ENCODE assay signal across 16 cellular contexts in genomic region chr12:24584032-24584675, GRCh38.
"Had no signal": no experiment of that assay in that cellular context is flagged by ENCODE, and none has a peak within 500 bp of the region (broad histone marks: within the 10 kb centered on the region; RNA-seq: fewer than 3 reads in every experiment).

No MANE protein-coding gene starts in this region.

- H3K36me3 ChIP-seq: heart left ventricle, suprapubic skin, uterus had no signal

- H3K9me3 Mint-ChIP-seq: activated naive CD4-positive, alpha-beta T cell treated with anti-CD3 and anti-CD28 coated beads, Interleukin-2, amount 50 U/mL, for 24 hours had no signal

- H3K36me3 Mint-ChIP-seq: activated naive CD4-positive, alpha-beta T cell treated with anti-CD3 and anti-CD28 coated beads, Interleukin-2, amount 50 U/mL, for 24 hours had no signal

- H3K4me3 ChIP-seq: body of pancreas, heart left ventricle, suprapubic skin, uterus had no signal

- DNase-seq: activated CD4-positive, alpha-beta T cell treated with anti-CD3 and anti-CD28 coated beads, Interleukin-2, amount 50 U/mL, for 4 hours; activated effector memory CD4-positive, alpha-beta T cell treated with Interleukin-2 at 50 U/mL for 16 hours; activated T-cell treated with anti-CD3 and anti-CD28 coated beads, Interleukin-2, amount 50 U/mL, for 24 hours; body of pancreas; cortex of kidney; effector memory CD4-positive, alpha-beta T cell; islet precursor cell; stimulated activated CD4-positive, alpha-beta T cell treated with anti-CD3 and anti-CD28 coated beads, Interleukin-2, amount 100 ng/mL, for 48 hours; stimulated activated naive CD8-positive, alpha-beta T cell treated with anti-CD3 and anti-CD28 coated beads, Interleukin-15, Interleukin-2, amounts not matched to agents 100 U/mL and 50 U/mL, for 24 hours; uterus had no signal

- ATAC-seq: activated CD4-positive, CD25-positive, alpha-beta regulatory T cell treated with anti-CD3 and anti-CD28 coated beads, Interleukin-2, amount 50 U/mL, for 24 hours; body of pancreas; heart left ventricle; left lobe of liver; stimulated activated naive CD8-positive, alpha-beta T cell treated with anti-CD3 and anti-CD28 coated beads, Interleukin-15, Interleukin-2, amounts not matched to agents 100 U/mL and 50 U/mL, for 24 hours had no signal

- H3K9me3 ChIP-seq: body of pancreas, uterus had no signal

- H3K4me1 ChIP-seq: body of pancreas, heart left ventricle, suprapubic skin, uterus had no signal

- H3K27ac ChIP-seq: body of pancreas, heart left ventricle, suprapubic skin, uterus had no signal

- H3K4me3 Mint-ChIP-seq: activated naive CD4-positive, alpha-beta T cell treated with anti-CD3 and anti-CD28 coated beads, Interleukin-2, amount 50 U/mL, for 24 hours; activated T-cell treated with anti-CD3 and anti-CD28 coated beads, Interleukin-2, amount 50 U/mL, for 24 hours; central memory CD8-positive, alpha-beta T cell had no signal

- H3K27me3 ChIP-seq: body of pancreas, heart left ventricle, suprapubic skin, uterus had no signal

- H3K4me1 Mint-ChIP-seq: activated naive CD4-positive, alpha-beta T cell treated with anti-CD3 and anti-CD28 coated beads, Interleukin-2, amount 50 U/mL, for 24 hours; central memory CD8-positive, alpha-beta T cell had no signal

- H3K27me3 Mint-ChIP-seq: activated naive CD4-positive, alpha-beta T cell treated with anti-CD3 and anti-CD28 coated beads, Interleukin-2, amount 50 U/mL, for 24 hours; activated T-cell treated with anti-CD3 and anti-CD28 coated beads, Interleukin-2, amount 50 U/mL, for 24 hours had no signal

- H3K27ac Mint-ChIP-seq: activated naive CD4-positive, alpha-beta T cell treated with anti-CD3 and anti-CD28 coated beads, Interleukin-2, amount 50 U/mL, for 24 hours; activated T-cell treated with anti-CD3 and anti-CD28 coated beads, Interleukin-2, amount 50 U/mL, for 24 hours had no signal
